Comparison of ENCODE assay signal across 8 cellular contexts in the genomic region with DNA sequence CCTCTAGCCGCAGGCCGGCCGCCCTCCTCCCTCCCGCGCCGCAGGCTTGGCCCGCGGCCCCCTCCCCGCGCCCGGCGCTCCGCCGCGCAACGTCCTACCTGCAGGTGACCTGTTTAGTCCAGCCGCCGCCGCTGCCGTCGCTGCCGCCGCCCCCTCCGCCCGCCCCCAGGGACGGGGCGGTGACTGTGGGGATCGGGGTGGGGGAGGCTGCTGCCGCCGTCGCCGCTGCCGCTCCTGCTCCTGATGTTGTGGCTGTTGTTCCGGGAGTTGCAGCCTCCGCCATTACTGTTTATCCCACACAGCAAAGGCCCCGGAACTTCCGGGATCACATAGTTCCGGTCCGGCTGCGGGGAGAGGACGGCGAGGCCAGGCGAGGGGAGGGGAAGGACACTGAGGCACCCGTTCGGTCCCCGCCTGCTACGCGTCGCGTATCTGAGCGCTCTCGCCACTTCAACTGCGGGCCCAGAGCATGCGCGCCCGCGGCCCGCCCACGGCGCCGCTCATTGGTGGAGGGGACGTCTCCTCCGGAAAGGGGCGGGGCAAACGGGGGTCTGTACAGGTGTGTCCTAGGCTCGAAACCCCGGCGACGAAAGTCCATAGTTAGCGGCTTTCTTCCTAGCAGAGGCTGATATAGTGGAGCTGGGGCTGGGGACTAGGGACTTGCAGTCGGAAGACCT. TPM values are rescaled to one million over a fixed set of nuclear protein-coding genes. Genes with fewer than 3 reads are reported as not detected.
DNase-seq lines count a peak whose midpoint lies in the region; ATAC-seq and TF ChIP-seq lines count a peak whose summit lies in the region.

A gene with protein sequence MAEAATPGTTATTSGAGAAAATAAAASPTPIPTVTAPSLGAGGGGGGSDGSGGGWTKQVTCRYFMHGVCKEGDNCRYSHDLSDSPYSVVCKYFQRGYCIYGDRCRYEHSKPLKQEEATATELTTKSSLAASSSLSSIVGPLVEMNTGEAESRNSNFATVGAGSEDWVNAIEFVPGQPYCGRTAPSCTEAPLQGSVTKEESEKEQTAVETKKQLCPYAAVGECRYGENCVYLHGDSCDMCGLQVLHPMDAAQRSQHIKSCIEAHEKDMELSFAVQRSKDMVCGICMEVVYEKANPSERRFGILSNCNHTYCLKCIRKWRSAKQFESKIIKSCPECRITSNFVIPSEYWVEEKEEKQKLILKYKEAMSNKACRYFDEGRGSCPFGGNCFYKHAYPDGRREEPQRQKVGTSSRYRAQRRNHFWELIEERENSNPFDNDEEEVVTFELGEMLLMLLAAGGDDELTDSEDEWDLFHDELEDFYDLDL (minus strand): TSS at position 444 of the 677 bp plus-strand sequence. CDS start 161 bp downstream, at position 283.

- H3K27me3 Mint-ChIP-seq in nephron progenitor cell (ENCODE audit: low read depth, poor library complexity), result peaks cover 5% of the 10 kb centered on the region
- no peaks in the 10 kb centered on the region for H3K27me3 Mint-ChIP-seq in stimulated activated naive CD8-positive, alpha-beta T cell treated with anti-CD3 and anti-CD28 coated beads, Interleukin-15, amount 100 ng/mL, for 72 hours

- H3K4me3 Mint-ChIP-seq in nephron progenitor cell, result peak within 1 kb of the TSS; percentile 98
- peak within 1 kb of the TSS; percentile 97 to 100 for H3K4me3 Mint-ChIP-seq in stimulated activated naive CD8-positive, alpha-beta T cell treated with anti-CD3 and anti-CD28 coated beads, Interleukin-15, amount 100 ng/mL, for 72 hours

- H3K4me3 ChIP-seq in H7 (ENCODE audit: insufficient read depth, low read depth, low read length) (peak within 1 kb of the TSS; percentile 99), fibroblast of the aortic adventitia (ENCODE audit: low read depth, low read length) (peak within 1 kb of the TSS; percentile 84)

- H3K27me3 ChIP-seq in H7 (ENCODE audit: control insufficient read depth, insufficient read depth, low read length), result no peaks in the 10 kb centered on the region

- no peaks in the 10 kb centered on the region for H3K36me3 Mint-ChIP-seq in nephron progenitor cell (ENCODE audit: low read depth)

- peak; percentile 96 for ATAC-seq in stimulated activated naive CD8-positive, alpha-beta T cell treated with anti-CD3 and anti-CD28 coated beads, Interleukin-15, amount 100 ng/mL, for 72 hours

- peak within 1 kb of the TSS; percentile 98 for H3K27ac Mint-ChIP-seq in nephron progenitor cell
- peak within 1 kb of the TSS; percentile 96 to 100 for H3K27ac Mint-ChIP-seq in stimulated activated naive CD8-positive, alpha-beta T cell treated with anti-CD3 and anti-CD28 coated beads, Interleukin-15, amount 100 ng/mL, for 72 hours

- DNase-seq in ELF-1 (ENCODE audit: low read depth, low spot score), result peak; percentile 99
- peak; percentile 98 for DNase-seq in H7
- peak; percentile 95 for DNase-seq in M059J (ENCODE audit: low read depth)
- peak; percentile 93 to 98 for DNase-seq in SHP77 (lab: John Stamatoyannopoulos, UW)
- peak; percentile 97 for DNase-seq in activated effector memory CD4-positive, alpha-beta T cell treated with anti-CD3 and anti-CD28 coated beads, Interleukin-2, amount 50 U/mL, for 16 hours
- DNase-seq in fibroblast of the aortic adventitia (ENCODE audit: low read depth), result peak; percentile 87
- DNase-seq in nephron progenitor cell, result peak; percentile 93
- DNase-seq in stimulated activated naive CD8-positive, alpha-beta T cell treated with anti-CD3 and anti-CD28 coated beads, Interleukin-15, amount 100 ng/mL, for 72 hours, result peak; percentile 90 to 93

- TF ChIP-seq CTCF in fibroblast of the aortic adventitia (IDR thresholded peaks at IDR 0.05; ENCODE audit: insufficient read depth, low read length) (no peak), nephron progenitor cell (IDR thresholded peaks at IDR 0.05) (no peak)

- no peaks in the 10 kb centered on the region for H3K36me3 ChIP-seq in H7 (replicated peaks; ENCODE audit: control insufficient read depth, insufficient read depth, low read length)

- H3K9me3 Mint-ChIP-seq in nephron progenitor cell, result no peaks in the 10 kb centered on the region
- H3K9me3 Mint-ChIP-seq in stimulated activated naive CD8-positive, alpha-beta T cell treated with anti-CD3 and anti-CD28 coated beads, Interleukin-15, amount 100 ng/mL, for 72 hours, result no peaks in the 10 kb centered on the region

- peaks cover 29% of the 10 kb centered on the region for H3K4me1 Mint-ChIP-seq in nephron progenitor cell
- H3K4me1 Mint-ChIP-seq in stimulated activated naive CD8-positive, alpha-beta T cell treated with anti-CD3 and anti-CD28 coated beads, Interleukin-15, amount 100 ng/mL, for 72 hours, result peaks cover 27% of the 10 kb centered on the region

RNA-seq across cellular contexts. Expression of the gene that starts here (rescaled TPM):
- 80.5 and 108 TPM in 2 replicates for total RNA-seq in H7 (2014; rRNA removed; shearing (Covaris generic))
- total RNA-seq in M059J (2014; rRNA removed; shearing (Covaris generic)), result 49.3 and 77.7 TPM in 2 replicates
- total RNA-seq in fibroblast of the aortic adventitia (ENCODE audit: low replicate concordance), result 52.6 and 132 TPM in 2 replicates

Comparison
In these comparisons a context has a peak if more than half of its experiments do, and no peak if none do; other contexts are left out.
1. Peak in every context shown above with its lines: DNase-seq, ATAC-seq and H3K4me3 ChIP-seq.